In genomic region chr4:876780-877179, GRCh38 we compare ENCODE assay signal across 1 cellular context.
TF ChIP-seq lines count a peak whose summit lies in the region.

No MANE protein-coding gene starts in this region.

TF ChIP-seq in H1, 55 proteins besides CTCF, POLR2A, EP300 and RAD21:
- TF ChIP-seq CHD2 (IDR thresholded peaks at IDR 0.05; ENCODE audit: low read length) (no peak), NRF1 (IDR thresholded peaks at IDR 0.05; ENCODE audit: low read depth, low read length) (no peak), GABPA (IDR thresholded peaks at IDR 0.05; ENCODE audit: borderline replicate concordance, insufficient read depth, low read length) (peak; percentile 39; the same call in 1 of the 2 replicates), EGR1 (IDR thresholded peaks at IDR 0.05; ENCODE audit: borderline replicate concordance, low read depth, low read length) (peak; percentile 86), ATF3 (IDR thresholded peaks at IDR 0.05; ENCODE audit: insufficient read depth, low read depth, low read length) (no peak), ATF2 (IDR thresholded peaks at IDR 0.05; ENCODE audit: low read length) (no peak), CHD1 (IDR thresholded peaks at IDR 0.05; ENCODE audit: low read depth, low read length) (no peak), BRCA1 (IDR thresholded peaks at IDR 0.05; ENCODE audit: low read depth, low read length) (no peak), RNF2 (IDR thresholded peaks at IDR 0.05; ENCODE audit: borderline replicate concordance, low read depth, low read length, missing control alignments, poor library complexity, severe bottlenecking) (no peak), SRF (IDR thresholded peaks at IDR 0.05; ENCODE audit: low read depth, low read length) (no peak), SIN3A (conservative IDR thresholded peaks at IDR 0.05 in 1 of 2, IDR thresholded peaks at IDR 0.05 in 1 of 2; ENCODE audit: low read depth in 1 of 2, low read length in 2 of 2) (no peak), TAF1 (IDR thresholded peaks at IDR 0.05; ENCODE audit: low read depth, low read length) (no peak), TBP (IDR thresholded peaks at IDR 0.05; ENCODE audit: low read depth, low read length) (no peak), SP2 (IDR thresholded peaks at IDR 0.05; ENCODE audit: low read length) (no peak), BCL11A (IDR thresholded peaks at IDR 0.05; ENCODE audit: low read depth in 2 of 2, low read length in 2 of 2) (no peak), FOSL1 (IDR thresholded peaks at IDR 0.05; ENCODE audit: insufficient read depth, low read depth, low read length) (0 out of 2 replicates have a peak, but pooled peaks have one; percentile 27), MAX (IDR thresholded peaks at IDR 0.05) (no peak)
